9 cellular contexts compared by ENCODE assay signal in the genomic region with DNA sequence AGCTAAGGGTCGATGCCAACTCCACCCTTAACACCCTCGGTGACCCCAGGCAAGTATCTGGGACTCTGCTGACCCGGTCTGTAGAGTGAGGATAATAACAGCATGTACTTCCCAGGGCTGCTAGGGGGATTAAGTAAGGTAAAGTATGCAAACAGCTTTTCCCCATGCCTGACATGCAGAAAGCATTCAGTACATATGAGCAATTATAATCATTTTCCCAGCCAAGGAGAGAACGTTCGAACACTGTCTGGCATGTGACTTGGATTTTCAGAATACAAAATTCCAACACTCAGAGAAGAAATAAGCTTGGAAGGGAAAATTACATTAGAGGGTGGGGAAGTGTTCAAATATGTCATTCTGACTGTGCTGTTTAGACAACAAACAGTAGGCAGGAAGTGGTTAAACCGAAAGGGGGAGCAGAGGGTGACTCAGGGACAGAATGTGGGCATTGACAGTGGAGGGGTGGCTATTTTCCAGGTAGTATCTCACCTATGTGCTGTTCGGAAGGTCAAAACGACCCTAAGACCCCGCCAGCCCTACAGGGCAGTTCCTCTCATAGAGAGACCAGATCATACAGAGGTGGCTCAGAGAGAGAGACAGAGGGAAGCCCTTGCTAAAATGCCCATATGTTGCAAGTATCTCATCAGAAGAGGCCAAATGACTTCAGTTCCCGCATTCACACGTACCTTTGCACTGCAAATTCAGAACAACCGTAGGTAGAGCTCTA. TPM values are rescaled to one million over a fixed set of nuclear protein-coding genes. Genes with fewer than 3 reads are reported as not detected.
DNase-seq lines count a peak whose midpoint lies in the region; ATAC-seq, FAIRE-seq and TF ChIP-seq lines count a peak whose summit lies in the region.
"Had no signal": no experiment of that assay in that cellular context is flagged by ENCODE, and none has a peak within 500 bp of the region (broad histone marks: within the 10 kb centered on the region; RNA-seq: fewer than 3 reads in every experiment).

No MANE protein-coding gene starts in this region.

- peaks cover 6 to 14% of the 10 kb centered on the region in 2 experiments for H3K36me3 ChIP-seq in SK-N-SH (replicated peaks in 1 of 2; ENCODE audit: control insufficient read depth in 1 of 2, insufficient read depth in 2 of 2, low read length in 1 of 2)
- H3K36me3 ChIP-seq in astrocyte (ENCODE audit: insufficient read depth, low read length) = peaks cover 9% of the 10 kb centered on the region
- peaks cover 8 to 24% of the 10 kb centered on the region in 2 donors for H3K36me3 ChIP-seq in ascending aorta

- intact Hi-C loops in ascending aorta (cut with DNase I) = no loop called here

- CTCF ChIA-PET in SK-N-SH (lab: Yijun Ruan, JAX) = interaction anchor here (1.0 kb wide), 1 partner anchor 222 kb away, joined by 3 read pairs; no protein-coding TSS in a partner anchor

- H3K4me1 ChIP-seq in SK-N-SH (ENCODE audit: control insufficient read depth in 1 of 2, insufficient read depth in 2 of 2, low read depth in 1 of 2, low read length in 1 of 2) = peaks cover 0 to 8% of the 10 kb centered on the region in 2 experiments; a peak in 1 of 4 replicates
- H3K4me1 ChIP-seq in astrocyte (ENCODE audit: insufficient read depth, low read length) = peaks cover 22% of the 10 kb centered on the region
- H3K4me1 ChIP-seq in ascending aorta = no peaks in the 10 kb centered on the region

- H3K4me2 ChIP-seq in SK-N-SH (peak overlapping the region; percentile 35), astrocyte (ENCODE audit: low read length) (peak overlapping the region; percentile 73)

- no peak overlapping the region for H3K9ac ChIP-seq in SK-N-SH
- peak overlapping the region; percentile 34 for H3K9ac ChIP-seq in astrocyte (ENCODE audit: low read length)

- H3K79me2 ChIP-seq in SK-N-SH (ENCODE audit: insufficient read depth) (no peaks in the 10 kb centered on the region), astrocyte (ENCODE audit: insufficient read depth, low read length) (no peaks in the 10 kb centered on the region)

- H3F3A ChIP-seq in SK-N-SH (replicated peaks; ENCODE audit: insufficient read depth) = no peaks in the 10 kb centered on the region

- no peak for TF ChIP-seq RAD21 in SK-N-SH (IDR thresholded peaks at IDR 0.05; ENCODE audit: low read length)

- H3K9me2 ChIP-seq in SK-N-SH = no peaks in the 10 kb centered on the region

- H2AFZ ChIP-seq in SK-N-SH (ENCODE audit: low read depth) (no peak overlapping the region), astrocyte (ENCODE audit: low read depth, low read length) (peak overlapping the region; percentile 8)

- no peaks in the 10 kb centered on the region for H3K9me3 Mint-ChIP-seq in astrocyte (ENCODE audit: unreplicated experiment)
- H3K9me3 Mint-ChIP-seq in naive thymus-derived CD8-positive, alpha-beta T cell = no peaks in the 10 kb centered on the region
- H3K9me3 Mint-ChIP-seq: activated B cell treated with CpG ODN at 0.5 μM for 24 hours had no signal

- DNase-seq in SK-N-SH = no peak
- peak; percentile 57 for DNase-seq in astrocyte (ENCODE audit: low read depth)
- DNase-seq in naive thymus-derived CD8-positive, alpha-beta T cell = peak in 8 of 10 donors; percentile 15 to 63 (median 44)
- no peak for DNase-seq in NCI-H2227 treated with DMSO at 0.1 percent for 48 hours (lab: John Stamatoyannopoulos, UW)
- no peak for DNase-seq in ascending aorta (ENCODE audit: low spot score in 2 of 2)
- no peak for DNase-seq in GOT3 (lab: John Stamatoyannopoulos, UW)
- DNase-seq: activated B cell treated with CpG ODN at 0.5 μM for 24 hours had no signal

- peak overlapping the region; percentile 31 for H3K4me3 Mint-ChIP-seq in astrocyte (ENCODE audit: unreplicated experiment)
- peak overlapping the region in 9 of 10 donors; percentile 20 to 68 (median 43) for H3K4me3 Mint-ChIP-seq in naive thymus-derived CD8-positive, alpha-beta T cell
- H3K4me3 Mint-ChIP-seq: activated B cell treated with CpG ODN at 0.5 μM for 24 hours had no signal

- H3K4me1 Mint-ChIP-seq in astrocyte (ENCODE audit: low read depth, unreplicated experiment) = peaks cover 17% of the 10 kb centered on the region
- peaks cover 23 to 48% (median 35%) of the 10 kb centered on the region in 4 donors for H3K4me1 Mint-ChIP-seq in naive thymus-derived CD8-positive, alpha-beta T cell

- no peak overlapping the region for H3K4me3 ChIP-seq in SK-N-SH (ENCODE audit: low read depth in 2 of 2, low read length in 1 of 2)
- H3K4me3 ChIP-seq in astrocyte (ENCODE audit: insufficient read depth, low read depth, low read length) = peak overlapping the region; percentile 27
- H3K4me3 ChIP-seq in ascending aorta = no peak overlapping the region

- no peak for TF ChIP-seq CTCF in SK-N-SH (IDR thresholded peaks at IDR 0.05)
- no peak for TF ChIP-seq CTCF in astrocyte (IDR thresholded peaks at IDR 0.05; ENCODE audit: insufficient read depth, low read depth, low read length)
- TF ChIP-seq CTCF in ascending aorta (IDR thresholded peaks at IDR 0.05) = no peak

- no peak for FAIRE-seq in astrocyte (lab: Jason Lieb, UNC)

- H3K9me3 ChIP-seq in SK-N-SH (no peaks in the 10 kb centered on the region), astrocyte (ENCODE audit: insufficient read depth, low read depth, low read length) (no peaks in the 10 kb centered on the region), ascending aorta (no peaks in the 10 kb centered on the region)

- TF ChIP-seq EP300 in SK-N-SH (IDR thresholded peaks at IDR 0.05; ENCODE audit: borderline replicate concordance in 1 of 2, low read depth in 1 of 2, low read length in 1 of 2) = no peak

- WGBS in SK-N-SH (ENCODE audit: low lambda C conversion rate) = 72% methylated on average over 12 of the region's 12 CpGs

- peaks cover 10% of the 10 kb centered on the region for H3K36me3 Mint-ChIP-seq in astrocyte (ENCODE audit: low read depth, unreplicated experiment)
- H3K36me3 Mint-ChIP-seq in naive thymus-derived CD8-positive, alpha-beta T cell = peaks cover 0 to 19% (median 5%) of the 10 kb centered on the region in 3 donors

- peak; percentile 55 for ATAC-seq in GM18520 (IDR thresholded peaks at IDR 0.05; ENCODE audit: unreplicated experiment)
- peak; percentile 90 for ATAC-seq in HG02981 (IDR thresholded peaks at IDR 0.05; ENCODE audit: unreplicated experiment)
- ATAC-seq in naive thymus-derived CD8-positive, alpha-beta T cell = peak; percentile 89 to 93

- no peaks in the 10 kb centered on the region for H4K20me1 ChIP-seq in SK-N-SH (ENCODE audit: insufficient read depth)
- H4K20me1 ChIP-seq in astrocyte (ENCODE audit: insufficient read depth, low read length) = no peaks in the 10 kb centered on the region

- peak overlapping the region; percentile 1 for H3K27ac Mint-ChIP-seq in astrocyte (ENCODE audit: unreplicated experiment)
- peak overlapping the region; percentile 36 to 86 (median 71) for H3K27ac Mint-ChIP-seq in naive thymus-derived CD8-positive, alpha-beta T cell
- H3K27ac Mint-ChIP-seq: activated B cell treated with CpG ODN at 0.5 μM for 24 hours had no signal

- H3K27me3 Mint-ChIP-seq in astrocyte (ENCODE audit: low read depth, unreplicated experiment) = no peaks in the 10 kb centered on the region
- H3K27me3 Mint-ChIP-seq in naive thymus-derived CD8-positive, alpha-beta T cell = peaks cover 0 to 3% (median 0%) of the 10 kb centered on the region in 5 donors

- H3K27ac ChIP-seq in SK-N-SH (ENCODE audit: low read depth in 2 of 2, low read length in 1 of 2) (no peak overlapping the region; a peak in 1 of 4 replicates), astrocyte (ENCODE audit: low read depth, low read length) (peak overlapping the region; percentile 42), ascending aorta (no peak overlapping the region)

- POLR2A ChIA-PET in SK-N-SH (lab: Yijun Ruan, JAX) = no interaction called here
- POLR2A ChIA-PET in naive thymus-derived CD8-positive, alpha-beta T cell (lab: Charles Lee) = interaction anchor here (1.3 to 2.5 kb wide), 4 partner anchors 10 to 178 kb away, joined by 3 to 6 read pairs (median 3); a partner anchor contains a TSS

- H3K27me3 ChIP-seq in SK-N-SH (ENCODE audit: insufficient read depth) (no peaks in the 10 kb centered on the region), astrocyte (ENCODE audit: insufficient read depth, low read length) (peaks cover 2% of the 10 kb centered on the region), ascending aorta (no peaks in the 10 kb centered on the region)

TF ChIP-seq in SK-N-SH, 30 proteins besides CTCF, POLR2A, EP300 and RAD21:
- TF ChIP-seq FOXM1 (IDR thresholded peaks at IDR 0.05; ENCODE audit: low read depth) (no peak), TCF12 (IDR thresholded peaks at IDR 0.05) (peak; percentile 16; the same call in 1 of the 2 replicates)
- TF ChIP-seq, protein P1, sequence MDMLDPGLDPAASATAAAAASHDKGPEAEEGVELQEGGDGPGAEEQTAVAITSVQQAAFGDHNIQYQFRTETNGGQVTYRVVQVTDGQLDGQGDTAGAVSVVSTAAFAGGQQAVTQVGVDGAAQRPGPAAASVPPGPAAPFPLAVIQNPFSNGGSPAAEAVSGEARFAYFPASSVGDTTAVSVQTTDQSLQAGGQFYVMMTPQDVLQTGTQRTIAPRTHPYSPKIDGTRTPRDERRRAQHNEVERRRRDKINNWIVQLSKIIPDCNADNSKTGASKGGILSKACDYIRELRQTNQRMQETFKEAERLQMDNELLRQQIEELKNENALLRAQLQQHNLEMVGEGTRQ (IDR thresholded peaks at IDR 0.05; ENCODE audit: borderline replicate concordance, low read depth, low read length) = no peak

RNA-seq across cellular contexts. Expression of a gene that starts 14.9 kb away (rescaled TPM):
- polyA plus RNA-seq in SK-N-SH (2012; rRNA removed) = 0.20 and 0.23 TPM in 2 replicates
- polyA plus RNA-seq in SK-N-SH (2012; cell fraction: cytosol; rRNA removed) = 0.10 and 0.21 TPM in 2 replicates
- 0.36 and 0.64 TPM in 2 replicates for polyA plus RNA-seq in SK-N-SH (2012; cell fraction: nucleus; rRNA removed)
- total RNA-seq in astrocyte = 0.23 and 0.26 TPM in 2 replicates
- 1 to 10 TPM; 2.3 to 2.8 TPM for total RNA-seq in naive thymus-derived CD8-positive, alpha-beta T cell
- polyA plus RNA-seq in naive thymus-derived CD8-positive, alpha-beta T cell = 1 to 10 TPM in 2 of 3 donors, under 1 TPM in 1; 0.91 to 1.8 (median 1.1) TPM
- 4.3 TPM for total RNA-seq in ascending aorta

RNA-seq across cellular contexts. Expression of a gene that starts 31.6 kb away (rescaled TPM):
- 2.3 and 2.8 TPM in 2 replicates for polyA plus RNA-seq in SK-N-SH (2012; rRNA removed)
- polyA plus RNA-seq in SK-N-SH (2012; cell fraction: cytosol; rRNA removed) = 2.5 and 3.3 TPM in 2 replicates
- 5.7 and 6.6 TPM in 2 replicates for polyA plus RNA-seq in SK-N-SH (2012; cell fraction: nucleus; rRNA removed)
- 26.2 and 29.2 TPM in 2 replicates for total RNA-seq in astrocyte
- 10 to 100 TPM; 14.3 to 15.8 TPM for total RNA-seq in naive thymus-derived CD8-positive, alpha-beta T cell
- polyA plus RNA-seq in naive thymus-derived CD8-positive, alpha-beta T cell = 1 to 10 TPM; 6.4 to 9.3 (median 8.8) TPM
- total RNA-seq in ascending aorta = 4.6 TPM

RNA-seq across cellular contexts. Expression of a gene that starts 52.8 kb away (rescaled TPM):
- 50.9 and 68.4 TPM in 2 replicates for polyA plus RNA-seq in SK-N-SH (2012; rRNA removed)
- 79.9 and 102 TPM in 2 replicates for polyA plus RNA-seq in SK-N-SH (2012; cell fraction: cytosol; rRNA removed)
- 37.1 and 43.5 TPM in 2 replicates for polyA plus RNA-seq in SK-N-SH (2012; cell fraction: nucleus; rRNA removed)
- total RNA-seq in astrocyte (67.7 and 69.3 TPM in 2 replicates), ascending aorta (157 TPM)
- 10 to 100 TPM; 49.1 to 51.2 TPM for total RNA-seq in naive thymus-derived CD8-positive, alpha-beta T cell
- polyA plus RNA-seq in naive thymus-derived CD8-positive, alpha-beta T cell = 10 to 100 TPM; 38.6 to 60.9 (median 50.9) TPM

Comparison
In these comparisons a context has a peak if more than half of its experiments do, and no peak if none do; other contexts are left out.
1. DNase-seq: peak in astrocyte (single experiment) and naive thymus-derived CD8-positive, alpha-beta T cell (8 of 10); none in SK-N-SH (single experiment), NCI-H2227 treated with DMSO at 0.1 percent for 48 hours (single experiment), ascending aorta (0 of 2) and GOT3 (single experiment).
2. Peak in every context shown above with its lines, with median percentiles within 50 percentile points of each other: ATAC-seq.